Comparison of ENCODE assay signal across 6 cellular contexts in genomic region chr1:90346757-90347156, GRCh38.
"Had no signal": no experiment of that assay in that cellular context is flagged by ENCODE, and none has a peak within 500 bp of the region (broad histone marks: within the 10 kb centered on the region; RNA-seq: fewer than 3 reads in every experiment).

No MANE protein-coding gene starts in this region.

- ATAC-seq: HepG2, K562 had no signal

- H3K27ac Mint-ChIP-seq: IgD-negative memory B cell had no signal

- H3K4me1 Mint-ChIP-seq: IgD-negative memory B cell had no signal

- H3K27ac ChIP-seq: HL-60 had no signal

- DNase-seq: IMR-90, KG1 had no signal

- H3K4me3 Mint-ChIP-seq: IgD-negative memory B cell had no signal

- H3K4me3 ChIP-seq: K562 had no signal

- H3K36me3 Mint-ChIP-seq: IgD-negative memory B cell had no signal
